Comparison of ENCODE assay signal across 38 cellular contexts in the genomic region with DNA sequence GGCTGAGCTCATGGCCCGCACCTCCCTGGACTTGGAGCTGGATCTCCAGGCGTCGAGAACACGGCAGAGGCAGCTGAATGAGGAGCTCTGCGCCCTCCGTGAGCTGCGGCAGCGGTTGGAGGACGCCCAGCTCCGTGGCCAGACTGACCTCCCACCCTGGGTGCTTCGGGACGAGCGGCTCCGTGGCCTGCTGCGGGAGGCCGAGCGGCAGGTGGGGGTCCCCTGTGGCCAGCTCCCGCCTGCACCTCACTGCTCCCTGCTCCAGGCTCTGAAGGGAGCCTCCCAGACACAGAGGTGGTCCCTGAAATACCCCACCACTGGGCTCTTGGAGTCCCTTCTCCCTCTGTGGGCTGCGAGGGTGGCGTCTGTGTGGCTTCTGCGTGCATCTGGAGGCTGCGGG. TPM values are rescaled to one million over a fixed set of nuclear protein-coding genes. Genes with fewer than 3 reads are reported as not detected.
"Had no signal": no experiment of that assay in that cellular context is flagged by ENCODE, and none has a peak within 500 bp of the region (broad histone marks: within the 10 kb centered on the region; RNA-seq: fewer than 3 reads in every experiment).

No MANE protein-coding gene starts in this region.

- H3K27me3 Mint-ChIP-seq: activated CD4-positive, alpha-beta memory T cell treated with anti-CD3 and anti-CD28 coated beads, Interleukin-2, amount 10 ng/mL, durations not matched to agents 7 days and 5 days; activated CD4-positive, alpha-beta T cell treated with anti-CD3 and anti-CD28 coated beads for 36 hours; activated CD4-positive, alpha-beta T cell treated with anti-CD3 and anti-CD28 coated beads, Interleukin-2, amount 10 ng/mL, durations not matched to agents 7 days and 5 days; activated CD8-positive, alpha-beta memory T cell treated with anti-CD3 and anti-CD28 coated beads, Interleukin-2, amount 10 ng/mL, durations not matched to agents 7 days and 5 days; activated naive CD8-positive, alpha-beta T cell treated with anti-CD3 and anti-CD28 coated beads for 36 hours; central memory CD8-positive, alpha-beta T cell had no signal

- H3K36me3 ChIP-seq: breast epithelium, WERI-Rb-1 had no signal

- H3K4me3 ChIP-seq: adrenal gland, body of pancreas, breast epithelium had no signal

- H3K4me1 ChIP-seq: adrenal gland, body of pancreas, breast epithelium had no signal

- H3K9me3 ChIP-seq: adrenal gland, body of pancreas had no signal

- H3K27me3 ChIP-seq: adrenal gland, body of pancreas, brain microvascular endothelial cell, breast epithelium had no signal

- ATAC-seq: activated CD4-positive, alpha-beta T cell treated with anti-CD3 and anti-CD28 coated beads for 36 hours; activated CD4-positive, CD25-positive, alpha-beta regulatory T cell treated with anti-CD3 and anti-CD28 coated beads, Interleukin-2, amount 50 U/mL, for 24 hours; activated CD8-positive, alpha-beta memory T cell treated with anti-CD3 and anti-CD28 coated beads, Interleukin-2, amount 10 ng/mL, durations not matched to agents 7 days and 5 days; activated CD8-positive, alpha-beta T cell treated with anti-CD3 and anti-CD28 coated beads, Interleukin-2, amount 10 ng/mL, durations not matched to agents 7 days and 5 days; activated naive CD4-positive, alpha-beta T cell treated with anti-CD3 and anti-CD28 coated beads, Interleukin-2, amount 50 U/mL, for 72 hours; body of pancreas; WTC11 had no signal

- H3K9me3 Mint-ChIP-seq: activated CD4-positive, alpha-beta memory T cell treated with anti-CD3 and anti-CD28 coated beads, Interleukin-2, amount 10 ng/mL, durations not matched to agents 7 days and 5 days; activated CD4-positive, alpha-beta T cell treated with anti-CD3 and anti-CD28 coated beads, Interleukin-2, amount 10 ng/mL, durations not matched to agents 7 days and 5 days; activated naive CD4-positive, alpha-beta T cell treated with anti-CD3 and anti-CD28 coated beads for 36 hours; activated naive CD4-positive, alpha-beta T cell treated with anti-CD3 and anti-CD28 coated beads, Interleukin-2, amount 50 U/mL, for 72 hours; activated naive CD8-positive, alpha-beta T cell treated with anti-CD3 and anti-CD28 coated beads for 36 hours; activated T-cell treated with anti-CD3 and anti-CD28 coated beads, Interleukin-2, amount 50 U/mL, for 24 hours; activated T-helper 2 cell treated with anti-CD3 and anti-CD28 coated beads, Interferon-gamma antibody, Interleukin-2, Interleukin-4, amounts not matched to agents 10 μg/mL and 5 μg/mL and 100 μg/mL, durations not matched to agents 14 hours and 24 hours and 36 hours; central memory CD8-positive, alpha-beta T cell; T-helper 1 cell treated with Interleukin-12 subunit alpha and Interleukin-12 subunit beta and Interleukin-4 antibody, amounts not matched to agents 30 μg/mL and 1 μg/mL, for 36 hours; T-helper 2 cell treated with Interferon-gamma antibody and Interleukin-4, amounts not matched to agents 5 μg/mL and 100 μg/mL, for 36 hours; WTC11 had no signal

- H3K4me3 Mint-ChIP-seq: activated CD4-positive, alpha-beta memory T cell treated with anti-CD3 and anti-CD28 coated beads, Interleukin-2, amount 10 ng/mL, durations not matched to agents 7 days and 5 days; activated CD4-positive, alpha-beta T cell treated with anti-CD3 and anti-CD28 coated beads for 36 hours; activated CD4-positive, alpha-beta T cell treated with anti-CD3 and anti-CD28 coated beads, Interleukin-2, amount 10 ng/mL, durations not matched to agents 7 days and 5 days; activated CD8-positive, alpha-beta memory T cell treated with anti-CD3 and anti-CD28 coated beads, Interleukin-2, amount 10 ng/mL, durations not matched to agents 7 days and 5 days; activated CD8-positive, alpha-beta T cell treated with anti-CD3 and anti-CD28 coated beads, Interleukin-2, amount 10 ng/mL, durations not matched to agents 7 days and 5 days; activated naive CD4-positive, alpha-beta T cell treated with anti-CD3 and anti-CD28 coated beads for 36 hours; activated naive CD8-positive, alpha-beta T cell treated with anti-CD3 and anti-CD28 coated beads for 36 hours; activated T-cell treated with anti-CD3 and anti-CD28 coated beads, Interleukin-2, amount 50 U/mL, for 24 hours; central memory CD8-positive, alpha-beta T cell; T-helper 1 cell treated with Interleukin-12 subunit alpha and Interleukin-12 subunit beta and Interleukin-4 antibody, amounts not matched to agents 30 μg/mL and 1 μg/mL, for 36 hours; T-helper 2 cell treated with Interferon-gamma antibody and Interleukin-4, amounts not matched to agents 5 μg/mL and 100 μg/mL, for 36 hours; WTC11 had no signal

- H3K36me3 Mint-ChIP-seq: activated naive CD4-positive, alpha-beta T cell treated with anti-CD3 and anti-CD28 coated beads, Interleukin-2, amount 50 U/mL, for 72 hours; activated naive CD8-positive, alpha-beta T cell treated with anti-CD3 and anti-CD28 coated beads for 36 hours had no signal

- H3K27ac ChIP-seq: adrenal gland, body of pancreas, brain microvascular endothelial cell, breast epithelium, WERI-Rb-1 had no signal

- H3K27ac Mint-ChIP-seq: activated CD4-positive, alpha-beta memory T cell treated with anti-CD3 and anti-CD28 coated beads, Interleukin-2, amount 10 ng/mL, durations not matched to agents 7 days and 5 days; activated CD4-positive, alpha-beta T cell treated with anti-CD3 and anti-CD28 coated beads for 36 hours; activated CD4-positive, alpha-beta T cell treated with anti-CD3 and anti-CD28 coated beads, Interleukin-2, amount 10 ng/mL, durations not matched to agents 7 days and 5 days; activated CD8-positive, alpha-beta memory T cell treated with anti-CD3 and anti-CD28 coated beads, Interleukin-2, amount 10 ng/mL, durations not matched to agents 7 days and 5 days; activated CD8-positive, alpha-beta T cell treated with anti-CD3 and anti-CD28 coated beads, Interleukin-2, amount 10 ng/mL, durations not matched to agents 7 days and 5 days; activated naive CD4-positive, alpha-beta T cell treated with anti-CD3 and anti-CD28 coated beads for 36 hours; activated naive CD4-positive, alpha-beta T cell treated with anti-CD3 and anti-CD28 coated beads, Interleukin-2, amount 50 U/mL, for 72 hours; activated naive CD8-positive, alpha-beta T cell treated with anti-CD3 and anti-CD28 coated beads for 36 hours; activated T-cell treated with anti-CD3 and anti-CD28 coated beads, Interleukin-2, amount 50 U/mL, for 24 hours; activated T-helper 2 cell treated with anti-CD3 and anti-CD28 coated beads, Interferon-gamma antibody, Interleukin-2, Interleukin-4, amounts not matched to agents 10 μg/mL and 5 μg/mL and 100 μg/mL, durations not matched to agents 14 hours and 24 hours and 36 hours; T-helper 1 cell treated with Interleukin-12 subunit alpha and Interleukin-12 subunit beta and Interleukin-4 antibody, amounts not matched to agents 30 μg/mL and 1 μg/mL, for 36 hours; T-helper 2 cell treated with Interferon-gamma antibody and Interleukin-4, amounts not matched to agents 5 μg/mL and 100 μg/mL, for 36 hours; WTC11 had no signal

- H3K4me1 Mint-ChIP-seq: activated CD4-positive, alpha-beta memory T cell treated with anti-CD3 and anti-CD28 coated beads, Interleukin-2, amount 10 ng/mL, durations not matched to agents 7 days and 5 days; activated CD4-positive, alpha-beta T cell treated with anti-CD3 and anti-CD28 coated beads for 36 hours; activated CD4-positive, alpha-beta T cell treated with anti-CD3 and anti-CD28 coated beads, Interleukin-2, amount 10 ng/mL, durations not matched to agents 7 days and 5 days; activated CD8-positive, alpha-beta memory T cell treated with anti-CD3 and anti-CD28 coated beads, Interleukin-2, amount 10 ng/mL, durations not matched to agents 7 days and 5 days; activated naive CD8-positive, alpha-beta T cell treated with anti-CD3 and anti-CD28 coated beads for 36 hours; central memory CD8-positive, alpha-beta T cell; WTC11 had no signal

- DNase-seq: activated CD4-positive, alpha-beta memory T cell treated with anti-CD3 and anti-CD28 coated beads, Interleukin-2, amount 10 ng/mL, durations not matched to agents 7 days and 5 days; activated CD4-positive, alpha-beta T cell treated with anti-CD3 and anti-CD28 coated beads for 1 hour; activated CD4-positive, alpha-beta T cell treated with anti-CD3 and anti-CD28 coated beads for 36 hours; activated CD4-positive, alpha-beta T cell treated with anti-CD3 and anti-CD28 coated beads for 48 hours; activated CD4-positive, alpha-beta T cell treated with anti-CD3 and anti-CD28 coated beads, Interleukin-2, amount 10 ng/mL, durations not matched to agents 7 days and 5 days; activated CD4-positive, alpha-beta T cell treated with anti-CD3 and anti-CD28 coated beads, Interleukin-2, amount 50 U/mL, for 48 hours; activated CD4-positive, CD25-positive, alpha-beta regulatory T cell; activated CD8-positive, alpha-beta memory T cell treated with anti-CD3 and anti-CD28 coated beads for 24 hours; activated CD8-positive, alpha-beta memory T cell treated with anti-CD3 and anti-CD28 coated beads, Interleukin-2, amount 10 ng/mL, durations not matched to agents 7 days and 5 days; activated CD8-positive, alpha-beta memory T cell treated with anti-CD3 and anti-CD28 coated beads, Interleukin-2, amount 50 U/mL, for 48 hours; activated CD8-positive, alpha-beta T cell treated with anti-CD3 and anti-CD28 coated beads, Interleukin-2, amount 10 ng/mL, durations not matched to agents 7 days and 5 days; activated effector memory CD4-positive, alpha-beta T cell treated with anti-CD3 and anti-CD28 coated beads, Interleukin-2, amount 50 U/mL, for 16 hours; activated gamma-delta T cell treated with Interleukin-2 at 50 U/mL for 16 hours; activated naive CD4-positive, alpha-beta T cell; activated naive CD4-positive, alpha-beta T cell treated with anti-CD3 and anti-CD28 coated beads for 36 hours; activated naive CD4-positive, alpha-beta T cell treated with anti-CD3 and anti-CD28 coated beads, Interleukin-2, amount 50 U/mL, for 16 hours; activated naive CD8-positive, alpha-beta T cell treated with anti-CD3 and anti-CD28 coated beads for 36 hours; activated T-cell treated with anti-CD3 and anti-CD28 coated beads, Interleukin-2, amount 50 U/mL, for 24 hours; activated T-cell treated with anti-CD3 and anti-CD28 coated beads, Interleukin-2, amount 50 U/mL, for 48 hours; adrenal gland; amniotic stem cell; body of pancreas; brain microvascular endothelial cell; caudate nucleus; cerebellar nuclear complex; SW 1271; T-helper 1 cell; T-helper 2 cell; T-helper 9 cell; WERI-Rb-1 had no signal

RNA-seq across cellular contexts. Expression of gene CLCN4, which starts 18.0 kb away (rescaled TPM):
- total RNA-seq: activated CD4-positive, alpha-beta memory T cell treated with anti-CD3 and anti-CD28 coated beads, Interleukin-2, amount 10 ng/mL, durations not matched to agents 7 days and 5 days; activated CD4-positive, alpha-beta T cell treated with anti-CD3 and anti-CD28 coated beads for 36 hours; activated CD4-positive, alpha-beta T cell treated with anti-CD3 and anti-CD28 coated beads, Interleukin-2, amount 10 ng/mL, durations not matched to agents 7 days and 5 days; activated CD8-positive, alpha-beta T cell treated with anti-CD3 and anti-CD28 coated beads, Interleukin-2, amount 10 ng/mL, durations not matched to agents 7 days and 5 days; activated naive CD4-positive, alpha-beta T cell treated with anti-CD3 and anti-CD28 coated beads for 36 hours; activated naive CD4-positive, alpha-beta T cell treated with anti-CD3 and anti-CD28 coated beads, Interleukin-2, amount 50 U/mL, for 72 hours had no signal
